In the genomic region with DNA sequence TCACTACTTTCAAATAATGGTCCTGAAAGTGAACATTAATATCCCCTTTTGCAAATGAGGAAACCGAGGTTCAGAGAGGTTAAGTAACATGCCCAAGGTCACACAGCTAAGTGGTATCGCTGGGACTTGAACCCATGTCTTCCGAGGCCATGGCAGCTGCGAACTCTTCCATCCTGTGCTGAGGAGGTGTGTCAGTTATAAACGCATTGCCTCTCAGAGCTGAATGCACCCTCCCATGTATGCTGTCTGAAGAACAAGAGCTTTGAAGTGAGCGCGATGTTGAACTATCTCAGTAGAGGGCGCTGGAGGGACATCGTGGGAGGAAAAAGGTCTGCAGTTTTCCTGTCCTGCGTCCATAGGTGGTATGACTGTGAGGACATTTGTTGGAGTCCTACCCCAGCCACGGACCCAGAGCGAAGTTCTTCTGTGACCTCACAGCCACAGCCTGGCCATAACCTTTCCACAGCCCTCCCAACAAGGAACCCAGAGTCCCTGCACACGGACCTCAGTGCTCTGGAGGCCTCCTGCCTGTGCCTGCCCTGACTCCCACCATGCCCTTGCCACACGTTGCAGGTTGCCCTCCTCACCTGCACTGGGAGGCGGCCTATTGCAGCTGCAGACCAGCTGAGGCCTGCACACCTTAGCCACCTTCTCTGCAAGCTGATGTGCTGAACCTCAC, we compare ENCODE assay signal across 8 cellular contexts. TPM values are rescaled to one million over a fixed set of nuclear protein-coding genes. Genes with fewer than 3 reads are reported as not detected.
A peak's percentile ranks its signal among the peaks of the same experiment; 100 is the strongest.
DNase-seq lines count a peak whose midpoint lies in the region; ATAC-seq and TF ChIP-seq lines count a peak whose summit lies in the region.

No MANE protein-coding gene starts in this region.

- H3K27ac ChIP-seq in Peyer's patch (peak overlapping the region in 2 of 4 donors; percentile 20 to 40), stomach (peak overlapping the region in 4 of 5 donors; percentile 48 to 78 (median 59))

- DNase-seq in Ammon's horn (ENCODE audit: low spot score) = peak; percentile 85
- DNase-seq in LHCN-M2 (ENCODE audit: low read depth) = peak; percentile 86
- DNase-seq in Peyer's patch = peak; percentile 38 to 89 (median 63)
- peak; percentile 79 to 82 for DNase-seq in activated T-cell treated with anti-CD3 and anti-CD28 coated beads, Interleukin-2, amount 50 U/mL, for 48 hours
- peak; percentile 93 for DNase-seq in fibroblast of pulmonary artery (ENCODE audit: low read depth)
- DNase-seq in neural crest cell (ENCODE audit: low read depth, low spot score) = peak; percentile 79
- peak; percentile 79 for DNase-seq in stomach

- intact Hi-C loops in stomach (cut with DNase I; ENCODE audit: low total_unique reads) = loop anchor here (10.0 kb wide), 2 partner anchors 70 to 340 kb away; no protein-coding TSS in a partner anchor

- TF ChIP-seq EP300 in stomach (IDR thresholded peaks at IDR 0.05) = no peak

- H3K36me3 ChIP-seq in Peyer's patch = no peaks in the 10 kb centered on the region
- no peaks in the 10 kb centered on the region for H3K36me3 ChIP-seq in stomach

- H3K27me3 ChIP-seq in Peyer's patch (no peaks in the 10 kb centered on the region), stomach (no peaks in the 10 kb centered on the region)

- no peak overlapping the region for H3K27ac Mint-ChIP-seq in neural crest cell (ENCODE audit: unreplicated experiment)

- no peaks in the 10 kb centered on the region for H3K27me3 Mint-ChIP-seq in neural crest cell (ENCODE audit: low read depth)

- H3K9me3 Mint-ChIP-seq in neural crest cell = no peaks in the 10 kb centered on the region

- no peaks in the 10 kb centered on the region for H3K9me3 ChIP-seq in Peyer's patch
- no peaks in the 10 kb centered on the region for H3K9me3 ChIP-seq in stomach

- H3K4me3 ChIP-seq in Peyer's patch (no peak overlapping the region), fibroblast of pulmonary artery (replicated peaks; ENCODE audit: low read depth, low read length) (no peak overlapping the region), stomach (no peak overlapping the region)

- ATAC-seq in GM19452 (IDR thresholded peaks at IDR 0.05; ENCODE audit: unreplicated experiment) = peak; percentile 51

- peak in 5 of 6 experiments; percentile 15 to 83 (median 64) for TF ChIP-seq CTCF in Peyer's patch (IDR thresholded peaks at IDR 0.05)
- TF ChIP-seq CTCF in fibroblast of pulmonary artery (IDR thresholded peaks at IDR 0.05; ENCODE audit: low read length, missing control alignments) = peak; percentile 97
- TF ChIP-seq CTCF in neural crest cell (conservative IDR thresholded peaks at IDR 0.05) = peak; percentile 75
- TF ChIP-seq CTCF in stomach (IDR thresholded peaks at IDR 0.05) = peak in 5 of 7 experiments; percentile 59 to 71 (median 64)

- H3K4me3 Mint-ChIP-seq in neural crest cell = no peak overlapping the region

- 10 to 15% (median 11%) methylated on average over 15 of the region's 15 CpGs for WGBS in stomach, 5 donors

- no peaks in the 10 kb centered on the region for H3K4me1 Mint-ChIP-seq in neural crest cell

- TF ChIP-seq POLR2A in Peyer's patch (IDR thresholded peaks at IDR 0.05) (no peak), stomach (IDR thresholded peaks at IDR 0.05) (no peak)

- H3K36me3 Mint-ChIP-seq in neural crest cell (ENCODE audit: low read depth) = no peaks in the 10 kb centered on the region

- H3K4me1 ChIP-seq in Peyer's patch = peaks cover 0 to 13% (median 0%) of the 10 kb centered on the region in 4 donors
- peaks cover 10 to 20% (median 14%) of the 10 kb centered on the region in 4 donors for H3K4me1 ChIP-seq in stomach

RNA-seq across cellular contexts. Expression of gene MYOC, which starts 7.5 kb away (rescaled TPM):
- not detected in 2 replicates for total RNA-seq in LHCN-M2 (2014; rRNA removed)
- polyA plus RNA-seq in LHCN-M2 (2012) = not detected
- total RNA-seq in Peyer's patch = 1 to 10 TPM in 3 of 4 donors, not detected in 1; 1.2 to 3.3 (median 1.5) TPM
- not detected in 2 replicates for total RNA-seq in neural crest cell
- total RNA-seq in stomach = 10 to 100 TPM in 2 of 5 donors, 1 to 10 TPM in 1, under 1 TPM in 1, not detected in 1; 0.37 to 83.9 (median 11.5) TPM
- 1 to 10 TPM in 1 of 3 donors, under 1 TPM in 2; 0.25 to 2.9 (median 0.92) TPM for polyA plus RNA-seq in stomach

RNA-seq across cellular contexts. Expression of gene MYOCOS, which starts 22.9 kb away (rescaled TPM):
- total RNA-seq in LHCN-M2 (2014; rRNA removed) (not detected in 2 replicates), Peyer's patch (not detected), neural crest cell (0.14 and 0.21 TPM in 2 replicates), stomach (not detected)
- polyA plus RNA-seq in LHCN-M2 (2012) = not detected
- not detected for polyA plus RNA-seq in stomach
